3 cellular contexts compared by ENCODE assay signal in the genomic region with DNA sequence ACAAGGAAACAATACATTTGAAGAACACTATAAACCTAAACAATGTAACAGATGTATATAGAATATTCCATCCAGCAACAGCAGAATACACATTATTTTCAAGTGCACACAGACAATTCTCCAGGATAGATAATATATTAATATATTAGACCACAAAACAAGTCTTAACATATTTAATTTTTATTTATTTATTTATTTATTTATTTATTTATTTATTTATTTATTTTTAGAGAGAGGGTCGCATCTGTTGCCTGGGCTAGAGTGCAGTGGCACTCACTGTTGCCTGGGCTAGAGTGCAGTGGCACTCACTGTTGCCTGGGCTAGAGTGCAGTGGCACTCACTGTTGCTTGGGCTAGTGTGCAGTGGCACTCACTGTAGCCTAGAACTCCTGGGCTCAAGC.
DNase-seq lines count a peak whose midpoint lies in the region; ATAC-seq, FAIRE-seq and TF ChIP-seq lines count a peak whose summit lies in the region.
"Not testable (repeated sequence)": the region's sequence is repeated elsewhere in the genome, so short reads cannot be mapped to it uniquely, and the experiment has no call there.

No MANE protein-coding gene starts in this region.

- H3K4me1 ChIP-seq in A549; HEK293 (ENCODE audit: control insufficient read depth, insufficient read depth, low read length): not testable (repeated sequence)

- TF ChIP-seq CTCF in A549 (IDR thresholded peaks at IDR 0.05); HEK293 (tag by site-specific recombination; IDR thresholded peaks at IDR 0.05); WTC11 (IDR thresholded peaks at IDR 0.05): not testable (repeated sequence)

- H3K9me3 Mint-ChIP-seq in WTC11, result peaks cover 40% of the 10 kb centered on the region

- TF ChIP-seq RAD21 in A549 (conservative IDR thresholded peaks at IDR 0.05 in 1 of 2, IDR thresholded peaks at IDR 0.05 in 1 of 2), result not testable (repeated sequence)

- FAIRE-seq in A549 (lab: Jason Lieb, UNC), result not testable (repeated sequence)

- H3K27ac Mint-ChIP-seq in WTC11, result not testable (repeated sequence)

- CTCF ChIA-PET in A549 (lab: Yijun Ruan, JAX); WTC11 (lab: Charles Lee): not testable (repeated sequence)
- CTCF ChIA-PET in HEK293 (lab: Yijun Ruan, JAX), result interaction anchor here (3.1 kb wide), 1 partner anchor 84 kb away, joined by 14 read pairs; no protein-coding TSS in a partner anchor

- DNase-seq in A549 (ENCODE audit: low read depth in 1 of 2, low spot score in 1 of 2); WTC11 (ENCODE audit: low spot score): not testable (repeated sequence)

- ATAC-seq in A549, WTC11: not testable (repeated sequence)

- TF ChIP-seq EP300 in A549 (IDR thresholded peaks at IDR 0.05), result not testable (repeated sequence)

- not testable (repeated sequence) for H3K4me1 Mint-ChIP-seq in WTC11

- not testable (repeated sequence) for H3K9me3 ChIP-seq in A549; HEK293 (ENCODE audit: control insufficient read depth, insufficient read depth, low read depth, low read length)

- POLR2A ChIA-PET in A549 (lab: Yijun Ruan, JAX); HEK293 (lab: Yijun Ruan, JAX); WTC11 (lab: Charles Lee): not testable (repeated sequence)

- H3K27ac ChIP-seq in A549; HEK293 (ENCODE audit: extremely low read depth, low read depth, low read length): not testable (repeated sequence)

- not testable (repeated sequence) for H3K4me2 ChIP-seq in A549

- 30% methylated on average over 1 of the region's 1 CpG for WGBS in A549 (ENCODE audit: missing lambda C conversion rate)

- not testable (repeated sequence) for H3K4me3 Mint-ChIP-seq in WTC11

- TF ChIP-seq POLR2A in A549 (IDR thresholded peaks at IDR 0.05; ENCODE audit: low read length), result not testable (repeated sequence)

- not testable (repeated sequence) for H3K27me3 Mint-ChIP-seq in WTC11 (ENCODE audit: low read depth)

- not testable (repeated sequence) for H3K4me3 ChIP-seq in A549; HEK293 (ENCODE audit: low read depth, low read length)

- not testable (repeated sequence) for H3K36me3 ChIP-seq in HEK293 (ENCODE audit: control insufficient read depth in 2 of 2, insufficient read depth in 1 of 2, low read length in 2 of 2)

- H3K36me3 Mint-ChIP-seq in WTC11, result peaks cover 10% of the 10 kb centered on the region

TF ChIP-seq in A549, 52 proteins besides CTCF, POLR2A, EP300 and RAD21:
- TF ChIP-seq ZC3H11A (IDR thresholded peaks at IDR 0.05), result peak; percentile 36; the same call in 1 of the 2 replicates

TF ChIP-seq in HEK293, 187 proteins besides CTCF, POLR2A, EP300 and RAD21 (continues in another document):
- TF ChIP-seq ZXDB (tag by site-specific recombination; IDR thresholded peaks at IDR 0.05) (0 out of 2 replicates have a peak, but pooled peaks have one; percentile 34), ZNF341 (tag by site-specific recombination; IDR thresholded peaks at IDR 0.05; ENCODE audit: low read depth) (peak; percentile 28; the same call in 1 of the 2 replicates), ZNF664 (tag by site-specific recombination; IDR thresholded peaks at IDR 0.05) (peak; percentile 48; the same call in 1 of the 2 replicates), ZNF560 (tag by site-specific recombination; IDR thresholded peaks at IDR 0.05; ENCODE audit: borderline replicate concordance) (peak; percentile 68; the same call in 1 of the 2 replicates), ZNF558 (tag by site-specific recombination; IDR thresholded peaks at IDR 0.05) (0 out of 2 replicates have a peak, but pooled peaks have one; percentile 38), ZNF529 (tag by site-specific recombination; IDR thresholded peaks at IDR 0.05; ENCODE audit: insufficient replicate concordance) (peak; percentile 9)
- TF ChIP-seq, protein P1, sequence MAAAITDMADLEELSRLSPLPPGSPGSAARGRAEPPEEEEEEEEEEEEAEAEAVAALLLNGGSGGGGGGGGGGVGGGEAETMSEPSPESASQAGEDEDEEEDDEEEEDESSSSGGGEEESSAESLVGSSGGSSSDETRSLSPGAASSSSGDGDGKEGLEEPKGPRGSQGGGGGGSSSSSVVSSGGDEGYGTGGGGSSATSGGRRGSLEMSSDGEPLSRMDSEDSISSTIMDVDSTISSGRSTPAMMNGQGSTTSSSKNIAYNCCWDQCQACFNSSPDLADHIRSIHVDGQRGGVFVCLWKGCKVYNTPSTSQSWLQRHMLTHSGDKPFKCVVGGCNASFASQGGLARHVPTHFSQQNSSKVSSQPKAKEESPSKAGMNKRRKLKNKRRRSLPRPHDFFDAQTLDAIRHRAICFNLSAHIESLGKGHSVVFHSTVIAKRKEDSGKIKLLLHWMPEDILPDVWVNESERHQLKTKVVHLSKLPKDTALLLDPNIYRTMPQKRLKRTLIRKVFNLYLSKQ (tag by site-specific recombination; IDR thresholded peaks at IDR 0.05; ENCODE audit: borderline replicate concordance), result 0 out of 2 replicates have a peak, but pooled peaks have one; percentile 43

TF ChIP-seq in WTC11, 78 proteins besides CTCF, POLR2A, EP300 and RAD21:
- peak; percentile 40; the same call in 1 of the 2 replicates for TF ChIP-seq HMGA2 (CRISPR knock-in tag; IDR thresholded peaks at IDR 0.05)
TF ChIP-seq in WTC11: peak in this region for 1; not testable (repeated sequence) for 77.
